ENCODE assay signal across 27 cellular contexts in the genomic region with DNA sequence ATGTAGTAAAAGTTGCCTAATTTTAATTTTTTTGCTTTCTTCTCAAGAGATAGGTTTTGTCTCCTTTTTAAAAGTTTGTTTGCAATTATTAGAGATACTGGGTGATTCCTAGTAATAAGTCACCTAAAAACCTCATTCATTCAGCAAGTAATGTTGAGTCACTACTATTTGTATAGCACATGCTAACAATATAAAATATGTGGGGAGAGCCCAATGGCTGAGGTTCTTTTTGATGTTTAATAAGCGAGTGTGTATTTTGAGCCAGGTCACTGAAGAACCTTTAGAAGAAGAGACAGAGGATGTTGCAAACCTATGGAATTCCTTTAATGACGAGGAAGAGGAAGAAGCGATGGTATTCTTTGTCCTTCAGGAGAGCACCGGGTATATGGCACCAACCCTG.
"Had no signal": no experiment of that assay in that cellular context is flagged by ENCODE, and none has a peak within 500 bp of the region (broad histone marks: within the 10 kb centered on the region; RNA-seq: fewer than 3 reads in every experiment).

No MANE protein-coding gene starts in this region.

- H3K4me1 ChIP-seq: heart right ventricle, left ventricle myocardium inferior, prostate gland, stomach, testis, upper lobe of right lung had no signal

- ATAC-seq: heart right ventricle; natural killer cell treated with Interleukin-12 subunit alpha and Interleukin-12 subunit beta and Interleukin-15 and Interleukin-18, amount 100 ng/mL, for 72 hours; right cardiac atrium; sciatic nerve; stimulated activated naive B cell treated with anti-CD40 and anti-IgM and Interleukin-4, amounts not matched to agents 10 μg/mL and 1 μg/mL and 100 μg/mL, for 72 hours; stimulated activated naive CD8-positive, alpha-beta T cell treated with anti-CD3 and anti-CD28 coated beads, Interleukin-15, Interleukin-2, amounts not matched to agents 100 U/mL and 50 U/mL, for 24 hours; upper lobe of right lung had no signal

- FAIRE-seq: keratinocyte, urothelium cell line had no signal

- H3K27me3 ChIP-seq: heart right ventricle, ovary, stomach, testis, thyroid gland, upper lobe of right lung had no signal

- H3K4me3 ChIP-seq: heart right ventricle, left ventricle myocardium inferior, lung, ovary, prostate gland, skin epidermis, stomach, testis, thyroid gland, upper lobe of right lung had no signal

- DNase-seq: heart right ventricle; hippocampal formation; left ventricle myocardium inferior; mesendoderm; naive B cell; ovary; posterior cingulate gyrus; retina; right cardiac atrium; stimulated activated CD4-positive, alpha-beta T cell treated with anti-CD3 and anti-CD28 coated beads, Interleukin-12 subunit alpha, Interleukin-12 subunit beta, amount 100 ng/mL, for 4 hours; stimulated activated CD4-positive, alpha-beta T cell treated with anti-CD3 and anti-CD28 coated beads, Interleukin-15, amount 100 ng/mL, for 24 hours; stimulated activated CD4-positive, alpha-beta T cell treated with anti-CD3 and anti-CD28 coated beads, Interleukin-2, amount 100 ng/mL, for 24 hours; stimulated activated CD4-positive, alpha-beta T cell treated with anti-CD3 and anti-CD28 coated beads, Interleukin-4, amount 100 ng/mL, for 1 hour; stimulated activated naive B cell treated with anti-CD40 and anti-IgM and Interleukin-4, amounts not matched to agents 10 μg/mL and 1 μg/mL and 100 μg/mL, for 72 hours; stimulated activated naive CD8-positive, alpha-beta T cell treated with anti-CD3 and anti-CD28 coated beads, Interleukin-15, Interleukin-2, amounts not matched to agents 100 U/mL and 50 U/mL, for 24 hours; stomach; testis; thyroid gland; trophoblast cell; upper lobe of right lung had no signal

- H3K9me3 ChIP-seq: heart right ventricle, left ventricle myocardium inferior, ovary, prostate gland, stomach, testis, thyroid gland, upper lobe of right lung had no signal

- H3K27ac ChIP-seq: heart right ventricle, left ventricle myocardium inferior, ovary, prostate gland, skin epidermis, stomach, testis, thyroid gland, upper lobe of right lung had no signal

- H3K36me3 ChIP-seq: heart right ventricle, left ventricle myocardium inferior, ovary, prostate gland, thyroid gland, upper lobe of right lung had no signal
